23 cellular contexts compared by ENCODE assay signal in the genomic region with DNA sequence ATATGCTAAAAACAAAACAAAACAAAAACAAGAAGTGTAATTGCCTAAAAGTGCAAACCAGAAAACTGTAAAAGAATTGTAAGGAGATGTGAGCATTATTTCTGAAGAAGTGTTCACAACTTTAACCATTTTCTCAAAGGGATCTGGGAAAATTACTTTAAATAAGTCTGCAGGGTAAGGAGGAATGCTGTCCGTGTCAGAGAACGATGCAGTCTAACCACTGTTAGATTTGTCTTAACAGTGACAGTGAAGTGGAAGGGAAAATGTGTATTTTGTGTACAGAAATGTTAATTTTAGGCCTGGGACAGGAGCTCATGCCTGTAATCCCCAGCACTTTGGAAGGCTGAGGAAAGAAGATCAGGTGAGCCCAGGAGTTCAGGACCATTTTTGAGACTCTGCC.
DNase-seq lines count a peak whose midpoint lies in the region; ATAC-seq, FAIRE-seq and TF ChIP-seq lines count a peak whose summit lies in the region.
"Had no signal": no experiment of that assay in that cellular context is flagged by ENCODE, and none has a peak within 500 bp of the region (broad histone marks: within the 10 kb centered on the region; RNA-seq: fewer than 3 reads in every experiment).

No MANE protein-coding gene starts in this region.

- no peak overlapping the region for H2AFZ ChIP-seq in osteoblast (ENCODE audit: low read length)
- H2AFZ ChIP-seq: GM23338 had no signal

- H3K27ac Mint-ChIP-seq in CD14-positive monocyte: peak overlapping the region; percentile 3 to 85 (median 51)
- peak overlapping the region; percentile 10 for H3K27ac Mint-ChIP-seq in central memory CD8-positive, alpha-beta T cell (ENCODE audit: low read depth)
- H3K27ac Mint-ChIP-seq: GM23338 had no signal

- in situ Hi-C loops in GM13977 (cut with MboI; ENCODE audit: low pct_unique_long_range_greater_than_20kb, low sequenced_read_pairs, unreplicated experiment): no loop called here
- in situ Hi-C loops in transverse colon (cut with MboI; ENCODE audit: low pct_ligation_motif_present in 1 of 4, low pct_unique_long_range_greater_than_20kb in 1 of 4, low sequenced_read_pairs in 3 of 4): no loop called here

- H3K4me1 ChIP-seq in osteoblast (ENCODE audit: insufficient read depth, low read length): peaks cover 37% of the 10 kb centered on the region
- peaks cover 6 to 45% (median 13%) of the 10 kb centered on the region in 4 donors for H3K4me1 ChIP-seq in transverse colon

- H3K27me3 Mint-ChIP-seq in CD14-positive monocyte (ENCODE audit: low read depth in 3 of 3): no peaks in the 10 kb centered on the region
- no peaks in the 10 kb centered on the region for H3K27me3 Mint-ChIP-seq in central memory CD8-positive, alpha-beta T cell

- peak; percentile 30 for FAIRE-seq in G401.6 (lab: Jason Lieb, UNC)
- FAIRE-seq: GM12878, GM18507, HepG2, RCC 7860 had no signal

- peak overlapping the region in 1 of 2 donors; percentile 35 for H3K4me3 Mint-ChIP-seq in CD14-positive monocyte
- no peak overlapping the region for H3K4me3 Mint-ChIP-seq in central memory CD8-positive, alpha-beta T cell

- peaks cover 56% of the 10 kb centered on the region for H3K4me1 Mint-ChIP-seq in CD14-positive monocyte
- peaks cover 41% of the 10 kb centered on the region for H3K4me1 Mint-ChIP-seq in central memory CD8-positive, alpha-beta T cell

- ATAC-seq in central memory CD8-positive, alpha-beta T cell (replicated peaks; ENCODE audit: extremely low read depth, poor library complexity, severe bottlenecking): no peak
- no peak for ATAC-seq in GM18498 (IDR thresholded peaks at IDR 0.05; ENCODE audit: unreplicated experiment)
- ATAC-seq: GM12878, GM23338, HCT116, HepG2, Right ventricle myocardium inferior had no signal

- H3K4me3 ChIP-seq in osteoblast (ENCODE audit: insufficient read depth, low read length) (no peak overlapping the region), transverse colon (no peak overlapping the region)
- H3K4me3 ChIP-seq: GM12878, GM23338 had no signal

- peaks cover 45% of the 10 kb centered on the region for H4K20me1 ChIP-seq in osteoblast (ENCODE audit: insufficient read depth, low read length)

- H3K27ac ChIP-seq in osteoblast (ENCODE audit: low read depth, low read length): peak overlapping the region; percentile 61
- H3K27ac ChIP-seq in transverse colon: no peak overlapping the region

- H3K9me3 Mint-ChIP-seq in CD14-positive monocyte: peaks cover 0 to 6% (median 2%) of the 10 kb centered on the region in 7 donors
- no peaks in the 10 kb centered on the region for H3K9me3 Mint-ChIP-seq in central memory CD8-positive, alpha-beta T cell
- H3K9me3 Mint-ChIP-seq: GM23338 had no signal

- TF ChIP-seq POLR2A in transverse colon (IDR thresholded peaks at IDR 0.05): no peak

- no peak for TF ChIP-seq EP300 in transverse colon (IDR thresholded peaks at IDR 0.05; ENCODE audit: low read depth)

- 70 to 80% methylated on average over 2 of the region's 2 CpGs for WGBS in transverse colon (ENCODE audit: low coverage in 1 of 2), 2 donors

- no peak for TF ChIP-seq CTCF in CD14-positive monocyte (IDR thresholded peaks at IDR 0.05)
- TF ChIP-seq CTCF in osteoblast (IDR thresholded peaks at IDR 0.05; ENCODE audit: extremely low read depth, low read depth, low read length): no peak
- TF ChIP-seq CTCF in GM13977 (IDR thresholded peaks at IDR 0.05; ENCODE audit: extremely low read depth, insufficient read depth, missing control alignments): no peak
- no peak for TF ChIP-seq CTCF in transverse colon (IDR thresholded peaks at IDR 0.05)

- DNase-seq in CD14-positive monocyte (ENCODE audit: low spot score) (no peak), osteoblast (ENCODE audit: insufficient read length, low spot score, missing footprints) (no peak), GM13977 (ENCODE audit: low spot score) (no peak), transverse colon (no peak)
- no peak for DNase-seq in central memory CD8-positive, alpha-beta T cell (ENCODE audit: low spot score in 2 of 2)
- DNase-seq: ACHN, AML-193, DMS 273 treated with DMSO at 0.1 percent for 48 hours, GF-D8, KG1, NCI-H1417, NCI-H187 treated with DMSO at 0.1 percent for 48 hours, NCI-H526, SW 1271 had no signal

- H3K79me2 ChIP-seq in osteoblast (ENCODE audit: insufficient read depth, low read length): peaks cover 100% of the 10 kb centered on the region

- H3K4me2 ChIP-seq in osteoblast (ENCODE audit: insufficient read depth, low read length): peak overlapping the region; percentile 43

- peaks cover 4% of the 10 kb centered on the region in 2 donors for H3K36me3 Mint-ChIP-seq in CD14-positive monocyte
- H3K36me3 Mint-ChIP-seq in central memory CD8-positive, alpha-beta T cell (ENCODE audit: insufficient read depth): peaks cover 3% of the 10 kb centered on the region

- no peaks in the 10 kb centered on the region for H3K36me3 ChIP-seq in osteoblast (ENCODE audit: insufficient read depth, low read length)
- H3K36me3 ChIP-seq in transverse colon: no peaks in the 10 kb centered on the region

- no peaks in the 10 kb centered on the region for H3K27me3 ChIP-seq in osteoblast (ENCODE audit: insufficient read depth, low read length)
- H3K27me3 ChIP-seq in transverse colon: no peaks in the 10 kb centered on the region

- intact Hi-C loops in CD14-positive monocyte (cut with micrococcal nuclease): no loop called here
- intact Hi-C loops in transverse colon (cut with DNase I; ENCODE audit: low total_unique reads): no loop called here

- no peaks in the 10 kb centered on the region for H3K9me3 ChIP-seq in osteoblast (ENCODE audit: low read depth, low read length)
- no peaks in the 10 kb centered on the region for H3K9me3 ChIP-seq in transverse colon
